Comparison of ENCODE assay signal across 11 cellular contexts in genomic region chr7:71363627-71364026, GRCh38.
"Had no signal": no experiment of that assay in that cellular context is flagged by ENCODE, and none has a peak within 500 bp of the region (broad histone marks: within the 10 kb centered on the region; RNA-seq: fewer than 3 reads in every experiment).

No MANE protein-coding gene starts in this region.

- H3K4me3 Mint-ChIP-seq: HFFc6, IgD-negative memory B cell had no signal

- H3K4me2 ChIP-seq: KMS-11 had no signal

- H3K36me3 ChIP-seq: HAP-1 had no signal

- ATAC-seq: HCT116, HepG2 had no signal

- H3K4me3 ChIP-seq: HAP-1 had no signal

- H3K27ac Mint-ChIP-seq: HFFc6, IgD-negative memory B cell had no signal

- FAIRE-seq: H54, HepG2 had no signal

- H3K9me3 ChIP-seq: HAP-1 had no signal

- H3K9ac ChIP-seq: KMS-11 had no signal

- H3K4me1 ChIP-seq: HAP-1 had no signal

- H3K27me3 Mint-ChIP-seq: IgD-negative memory B cell had no signal

- H3K27ac ChIP-seq: HL-60, KMS-11 had no signal

- H3K4me1 Mint-ChIP-seq: IgD-negative memory B cell had no signal

- DNase-seq: GOT3, HFFc6, Karpas-422, KBM-7 had no signal
